ENCODE assay signal across 19 cellular contexts in genomic region chr1:228927947-228928898, GRCh38.
DNase-seq lines count a peak whose midpoint lies in the region; ATAC-seq and TF ChIP-seq lines count a peak whose summit lies in the region.
"Had no signal": no experiment of that assay in that cellular context is flagged by ENCODE, and none has a peak within 500 bp of the region (broad histone marks: within the 10 kb centered on the region; RNA-seq: fewer than 3 reads in every experiment).

No MANE protein-coding gene starts in this region.

- ATAC-seq in GM19023 (IDR thresholded peaks at IDR 0.05; ENCODE audit: unreplicated experiment): peak; percentile 67
- peak; percentile 72 for ATAC-seq in HG02610 (IDR thresholded peaks at IDR 0.05; ENCODE audit: unreplicated experiment)
- peak; percentile 96 for ATAC-seq in activated CD8-positive, alpha-beta memory T cell treated with anti-CD3 and anti-CD28 coated beads, Interleukin-2, amount 10 ng/mL, durations not matched to agents 7 days and 5 days
- ATAC-seq: Panc1, psoas muscle had no signal

- H3K27ac ChIP-seq in uterus (no peak overlapping the region), substantia nigra (ENCODE audit: low read depth, low read length, poor library complexity, severe bottlenecking) (no peak overlapping the region)
- H3K27ac ChIP-seq: brain microvascular endothelial cell, C4-2B, psoas muscle, suprapubic skin, WERI-Rb-1 had no signal

- TF ChIP-seq CTCF in nephron (IDR thresholded peaks at IDR 0.05; ENCODE audit: unreplicated experiment in 3 of 3) (no peak), uterus (IDR thresholded peaks at IDR 0.05) (no peak)

- H3K4me3 ChIP-seq in uterus: no peak overlapping the region
- H3K4me3 ChIP-seq: psoas muscle, suprapubic skin had no signal

- no peaks in the 10 kb centered on the region for H3K27me3 ChIP-seq in uterus
- H3K27me3 ChIP-seq: brain microvascular endothelial cell, suprapubic skin had no signal

- no peaks in the 10 kb centered on the region for H3K9me3 Mint-ChIP-seq in activated CD8-positive, alpha-beta memory T cell treated with anti-CD3 and anti-CD28 coated beads, Interleukin-2, amount 10 ng/mL, durations not matched to agents 7 days and 5 days (ENCODE audit: low read depth)
- H3K9me3 Mint-ChIP-seq in nephron: peaks cover 25% of the 10 kb centered on the region
- H3K9me3 Mint-ChIP-seq: activated T-helper 2 cell treated with anti-CD3 and anti-CD28 coated beads, Interferon-gamma antibody, Interleukin-2, Interleukin-4, amounts not matched to agents 10 μg/mL and 5 μg/mL and 100 μg/mL, durations not matched to agents 14 hours and 24 hours and 36 hours had no signal

- no peaks in the 10 kb centered on the region for H3K9me3 ChIP-seq in uterus
- H3K9me3 ChIP-seq: psoas muscle, suprapubic skin had no signal

- no peaks in the 10 kb centered on the region for H3K36me3 ChIP-seq in uterus
- H3K36me3 ChIP-seq: brain microvascular endothelial cell, suprapubic skin, WERI-Rb-1 had no signal

- peak overlapping the region; percentile 8 for H3K4me3 Mint-ChIP-seq in activated CD8-positive, alpha-beta memory T cell treated with anti-CD3 and anti-CD28 coated beads, Interleukin-2, amount 10 ng/mL, durations not matched to agents 7 days and 5 days
- H3K4me3 Mint-ChIP-seq in nephron: no peak overlapping the region
- H3K4me3 Mint-ChIP-seq: IgD-negative memory B cell, naive B cell had no signal

- intact Hi-C loops in uterus (cut with DNase I; ENCODE audit: low total_unique reads): no loop called here

- H3K27ac Mint-ChIP-seq in activated CD8-positive, alpha-beta memory T cell treated with anti-CD3 and anti-CD28 coated beads, Interleukin-2, amount 10 ng/mL, durations not matched to agents 7 days and 5 days: peak overlapping the region; percentile 80
- peak overlapping the region in 2 of 3 experiments; percentile 5 to 34 for H3K27ac Mint-ChIP-seq in nephron
- H3K27ac Mint-ChIP-seq: activated T-helper 2 cell treated with anti-CD3 and anti-CD28 coated beads, Interferon-gamma antibody, Interleukin-2, Interleukin-4, amounts not matched to agents 10 μg/mL and 5 μg/mL and 100 μg/mL, durations not matched to agents 14 hours and 24 hours and 36 hours; IgD-negative memory B cell had no signal

- peaks cover 27% of the 10 kb centered on the region for H3K4me1 Mint-ChIP-seq in activated CD8-positive, alpha-beta memory T cell treated with anti-CD3 and anti-CD28 coated beads, Interleukin-2, amount 10 ng/mL, durations not matched to agents 7 days and 5 days
- H3K4me1 Mint-ChIP-seq in nephron: peaks cover 16% of the 10 kb centered on the region
- H3K4me1 Mint-ChIP-seq: IgD-negative memory B cell, naive B cell had no signal

- no peak for TF ChIP-seq POLR2A in uterus (IDR thresholded peaks at IDR 0.05)

- CTCF ChIA-PET in activated CD8-positive, alpha-beta memory T cell treated with anti-CD3 and anti-CD28 coated beads, Interleukin-2, amount 10 ng/mL, durations not matched to agents 7 days and 5 days (lab: Charles Lee): interaction anchor here (0.7 to 1.8 kb wide), 5 partner anchors 10 to 299 kb away, joined by 3 to 5 read pairs (median 4); no protein-coding TSS in a partner anchor

- peak; percentile 69 for DNase-seq in activated CD8-positive, alpha-beta memory T cell treated with anti-CD3 and anti-CD28 coated beads, Interleukin-2, amount 10 ng/mL, durations not matched to agents 7 days and 5 days
- DNase-seq in amygdala (lab: John Stamatoyannopoulos, UW) (no peak), uterus (no peak), substantia nigra (lab: John Stamatoyannopoulos, UW) (no peak)
- DNase-seq: brain microvascular endothelial cell; DMS79 treated with DMSO at 0.1 percent for 48 hours; effector CD4-positive, alpha-beta T cell; naive B cell; NCI-H1417; psoas muscle; WERI-Rb-1 had no signal

- peaks cover 50% of the 10 kb centered on the region for H3K27me3 Mint-ChIP-seq in activated CD8-positive, alpha-beta memory T cell treated with anti-CD3 and anti-CD28 coated beads, Interleukin-2, amount 10 ng/mL, durations not matched to agents 7 days and 5 days
- H3K27me3 Mint-ChIP-seq in nephron (ENCODE audit: low read depth): peaks cover 12% of the 10 kb centered on the region

- peaks cover 11% of the 10 kb centered on the region for H3K36me3 Mint-ChIP-seq in activated CD8-positive, alpha-beta memory T cell treated with anti-CD3 and anti-CD28 coated beads, Interleukin-2, amount 10 ng/mL, durations not matched to agents 7 days and 5 days
- H3K36me3 Mint-ChIP-seq in nephron (ENCODE audit: low read depth): no peaks in the 10 kb centered on the region
- H3K36me3 Mint-ChIP-seq: IgD-negative memory B cell, naive B cell had no signal

- H3K4me1 ChIP-seq in uterus: no peaks in the 10 kb centered on the region
- H3K4me1 ChIP-seq: psoas muscle, suprapubic skin had no signal
